ENCODE assay signal across 17 cellular contexts in genomic region chr9:129126789-129127618, GRCh38. TPM values are rescaled to one million over a fixed set of nuclear protein-coding genes. Genes with fewer than 3 reads are reported as not detected.
DNase-seq lines count a peak whose midpoint lies in the region; ATAC-seq, FAIRE-seq and TF ChIP-seq lines count a peak whose summit lies in the region.
"Had no signal": no experiment of that assay in that cellular context is flagged by ENCODE, and none has a peak within 500 bp of the region (broad histone marks: within the 10 kb centered on the region; RNA-seq: fewer than 3 reads in every experiment).

No MANE protein-coding gene starts in this region.

- no peak overlapping the region for H3K27ac Mint-ChIP-seq in Calu3 (ENCODE audit: unreplicated experiment)

- H3K4me3 Mint-ChIP-seq in Calu3 (ENCODE audit: low read depth, unreplicated experiment), result no peak overlapping the region

- no peak overlapping the region for H3K4me2 ChIP-seq in SK-N-SH
- H3K4me2 ChIP-seq in GM12878 (ENCODE audit: control insufficient read depth, insufficient read depth), result no peak overlapping the region

- no peaks in the 10 kb centered on the region for H4K20me1 ChIP-seq in SK-N-SH (ENCODE audit: insufficient read depth)
- H4K20me1 ChIP-seq in GM12878 (ENCODE audit: control insufficient read depth, insufficient read depth), result no peaks in the 10 kb centered on the region

- no peak for TF ChIP-seq CTCF in SK-N-SH (IDR thresholded peaks at IDR 0.05)
- no peak for TF ChIP-seq CTCF in GM12878 (IDR thresholded peaks at IDR 0.05 in 2 of 3, conservative IDR thresholded peaks at IDR 0.05 in 1 of 3; ENCODE audit: control insufficient read depth in 2 of 3, extremely low read depth in 1 of 3, insufficient read depth in 1 of 3, low read depth in 3 of 3, low read length in 3 of 3)
- TF ChIP-seq CTCF in GM13977 (IDR thresholded peaks at IDR 0.05; ENCODE audit: extremely low read depth, insufficient read depth, missing control alignments), result no peak
- no peak for TF ChIP-seq CTCF in Calu3 (IDR thresholded peaks at IDR 0.05; ENCODE audit: unreplicated experiment)

- H3K4me3 ChIP-seq in SK-N-SH (ENCODE audit: low read depth in 2 of 2, low read length in 1 of 2) (no peak overlapping the region), GM12878 (no peak overlapping the region)
- H3K4me3 ChIP-seq: skin epidermis, tibial artery had no signal

- H3K4me1 Mint-ChIP-seq in Calu3 (ENCODE audit: low read depth, unreplicated experiment), result no peaks in the 10 kb centered on the region

- peaks cover 5 to 31% of the 10 kb centered on the region in 2 experiments for H3K36me3 ChIP-seq in SK-N-SH (replicated peaks in 1 of 2; ENCODE audit: control insufficient read depth in 1 of 2, insufficient read depth in 2 of 2, low read length in 1 of 2)
- H3K36me3 ChIP-seq in GM12878 (ENCODE audit: control insufficient read depth in 2 of 2, insufficient read depth in 2 of 2, low read length in 1 of 2), result peaks cover 15 to 16% of the 10 kb centered on the region in 2 experiments

- no peak for TF ChIP-seq POLR2A in GM12878 (IDR thresholded peaks at IDR 0.05; ENCODE audit: low read depth, low read length)

- BruUV-seq in GM12878 (replicated peaks; lab: Mats Ljungman, UMichigan) (TSS peak; percentile 47), Calu3 (replicated peaks; lab: Mats Ljungman, UMichigan) (no TSS peak)

- H3K79me2 ChIP-seq in SK-N-SH (ENCODE audit: insufficient read depth) (peaks cover 23% of the 10 kb centered on the region), GM12878 (ENCODE audit: control insufficient read depth, insufficient read depth, low read length) (no peaks in the 10 kb centered on the region)

- TF ChIP-seq EP300 in SK-N-SH (IDR thresholded peaks at IDR 0.05; ENCODE audit: borderline replicate concordance in 1 of 2, low read depth in 1 of 2, low read length in 1 of 2) (no peak), GM12878 (IDR thresholded peaks at IDR 0.05; ENCODE audit: borderline replicate concordance in 1 of 2, control insufficient read depth in 1 of 2, low read depth in 2 of 2, low read length in 2 of 2) (no peak)

- H3K9ac ChIP-seq in SK-N-SH, result no peak overlapping the region
- no peak overlapping the region for H3K9ac ChIP-seq in GM12878 (ENCODE audit: control insufficient read depth, insufficient read depth, low read length)

- H3K9me3 Mint-ChIP-seq in Calu3 (ENCODE audit: low read depth, unreplicated experiment), result no peaks in the 10 kb centered on the region

- TF ChIP-seq RAD21 in SK-N-SH (IDR thresholded peaks at IDR 0.05; ENCODE audit: low read length) (no peak), GM12878 (IDR thresholded peaks at IDR 0.05; ENCODE audit: insufficient read depth, low read depth, low read length) (no peak)

- no peaks in the 10 kb centered on the region for H3K27me3 Mint-ChIP-seq in Calu3 (ENCODE audit: unreplicated experiment)

- ATAC-seq in SK-N-SH treated with all-trans-retinoic acid at 6 μM for 48 hours (no peak), GM12878 (no peak), HG03108 (IDR thresholded peaks at IDR 0.05; ENCODE audit: unreplicated experiment) (no peak)

- SMC1A ChIA-PET in GM12878 (lab: Charles Lee; ENCODE audit: uncharacterized antibody, unreplicated experiment), result interaction anchor here (1.4 to 2.2 kb wide), 3 partner anchors 12 to 15 kb away, joined by 4 to 7 read pairs (median 4); no protein-coding TSS in a partner anchor

- FAIRE-seq in GM12878 (lab: Jason Lieb, UNC), result no peak

- H3K27me3 ChIP-seq in SK-N-SH (ENCODE audit: insufficient read depth), result no peaks in the 10 kb centered on the region
- no peaks in the 10 kb centered on the region for H3K27me3 ChIP-seq in GM12878 (replicated peaks in 1 of 2; ENCODE audit: control insufficient read depth in 2 of 2, insufficient read depth in 2 of 2, low read length in 1 of 2)
- H3K27me3 ChIP-seq: tibial artery had no signal

- no peaks in the 10 kb centered on the region for H3K9me3 ChIP-seq in SK-N-SH
- H3K9me3 ChIP-seq in GM12878 (replicated peaks; ENCODE audit: control insufficient read depth, insufficient read depth, low read length), result no peaks in the 10 kb centered on the region
- H3K9me3 ChIP-seq: tibial artery had no signal

- H3K36me3 Mint-ChIP-seq in Calu3 (ENCODE audit: insufficient read depth, unreplicated experiment), result peaks cover 17% of the 10 kb centered on the region

- no peaks in the 10 kb centered on the region for H3K9me2 ChIP-seq in SK-N-SH

- CTCF ChIA-PET in SK-N-SH (lab: Yijun Ruan, JAX) (interaction anchor here (0.6 to 16.0 kb wide), 7 partner anchors 14 to 716 kb away, joined by 3 to 211 read pairs (median 3); no protein-coding TSS in a partner anchor), GM12878 (lab: Yijun Ruan, JAX) (interaction anchor here (1.0 to 11.5 kb wide), 2 partner anchors 15 to 497 kb away, joined by 3 to 175 read pairs; no protein-coding TSS in a partner anchor), Calu3 (lab: Charles Lee) (no interaction called here)

- in situ Hi-C loops in GM12878 (cut with MboI) (no loop called here), GM13977 (cut with MboI; ENCODE audit: low pct_unique_long_range_greater_than_20kb, low sequenced_read_pairs, unreplicated experiment) (loop anchor here (25.0 kb wide), 1 partner anchor 660 kb away; no protein-coding TSS in a partner anchor)

- RAD21 ChIA-PET in GM12878 (lab: Charles Lee; ENCODE audit: unreplicated experiment), result interaction anchor here (1.3 to 1.6 kb wide), 3 partner anchors 11 to 498 kb away, joined by 3 to 6 read pairs (median 4); no protein-coding TSS in a partner anchor

- peak; percentile 56 for DNase-seq in SK-N-SH
- no peak for DNase-seq in GM12878 (ENCODE audit: low read depth, low spot score)
- DNase-seq in iPS-NIHi7 (ENCODE audit: extremely low spot score), result peak; percentile 75
- DNase-seq in superior temporal gyrus (ENCODE audit: extremely low spot score), result peak; percentile 56
- DNase-seq in GM13977 (ENCODE audit: low spot score), result no peak
- no peak for DNase-seq in Calu3
- DNase-seq: ACHN; activated CD4-positive, CD25-positive, alpha-beta regulatory T cell; activated T-cell treated with anti-CD3 and anti-CD28 coated beads for 4 hours; amniotic stem cell; DND-41; NCI-H510A treated with DMSO at 0.1 percent for 48 hours; SIG-M5; tibial artery had no signal

- peaks cover 4% of the 10 kb centered on the region for H3F3A ChIP-seq in SK-N-SH (replicated peaks; ENCODE audit: insufficient read depth)

- H2AFZ ChIP-seq in SK-N-SH (ENCODE audit: low read depth), result no peak overlapping the region
- no peak overlapping the region for H2AFZ ChIP-seq in GM12878 (ENCODE audit: control insufficient read depth, low read depth, low read length)

- intact Hi-C loops in GM12878 (cut with micrococcal nuclease; ENCODE audit: unreplicated experiment), result no loop called here
- intact Hi-C loops in Calu3 (cut with micrococcal nuclease; ENCODE audit: unreplicated experiment), result no loop called here

- POLR2A ChIA-PET in SK-N-SH (lab: Yijun Ruan, JAX), result interaction anchor here (0.5 to 1.1 kb wide), 6 partner anchors 9 to 479 kb away, joined by 3 to 4 read pairs (median 3); partner anchors contain the start of gene IER5L
- POLR2A ChIA-PET in GM12878 (lab: Charles Lee), result interaction anchor here (0.9 kb wide), 1 partner anchor 477 kb away, joined by 3 read pairs; no protein-coding TSS in a partner anchor

- H3K4me1 ChIP-seq in SK-N-SH (ENCODE audit: control insufficient read depth in 1 of 2, insufficient read depth in 2 of 2, low read depth in 1 of 2, low read length in 1 of 2) (peaks cover 4 to 12% of the 10 kb centered on the region in 2 experiments; a peak in 3 of 4 replicates), GM12878 (ENCODE audit: control insufficient read depth, insufficient read depth, low read length) (peaks cover 3% of the 10 kb centered on the region; the same call in 1 of the 2 replicates)

- WGBS in SK-N-SH (ENCODE audit: low lambda C conversion rate), result 89% methylated on average over 10 of the region's 10 CpGs
- 75% methylated on average over 10 of the region's 10 CpGs for WGBS in GM12878 (ENCODE audit: insufficient coverage, insufficient replicate concordance, low lambda C conversion rate, missing lambda C conversion rate)

- H3K27ac ChIP-seq in SK-N-SH (ENCODE audit: low read depth in 2 of 2, low read length in 1 of 2), result peak overlapping the region in 1 of 2 experiments; percentile 71; a peak in 2 of 4 replicates
- no peak overlapping the region for H3K27ac ChIP-seq in GM12878 (ENCODE audit: control insufficient read depth, insufficient read depth)
- H3K27ac ChIP-seq: tibial artery had no signal

RNA-seq across cellular contexts. Expression of gene PTPA, which starts 15.8 kb away (rescaled TPM):
- polyA plus RNA-seq in SK-N-SH (2012; rRNA removed) (130 and 149 TPM in 2 replicates), GM12878 (2011; rRNA removed) (90.9 and 111 TPM in 2 replicates), GM12878 (2014; fragmentation: Illumina TruSeq; extraction: Trizol) (56.2 and 61.6 TPM in 2 replicates), GM12878 (2014; fragmentation: Nextera tagmentation; extraction: Ambion mirVana) (1 to 10 TPM; 1.6 to 3.2 TPM), GM12878 (2014; rRNA removed) (69.6 and 81.5 TPM in 2 replicates), GM12878 (2016; fragmentation: Nextera tagmentation; extraction: Ambion mirVana) (10 to 100 TPM; 48.3 to 54.0 TPM)
- 92.2 and 118 TPM in 2 replicates for polyA plus RNA-seq in SK-N-SH (2012; cell fraction: cytosol; rRNA removed)
- polyA plus RNA-seq in SK-N-SH (2012; cell fraction: nucleus; rRNA removed), result 127 and 164 TPM in 2 replicates
- total RNA-seq in GM12878 (2013; cell fraction: nucleolus; rRNA removed), result 38.9 and 47.5 TPM in 2 replicates
- total RNA-seq in GM12878 (2014; rRNA removed) (86.2 and 91.7 TPM in 2 replicates), GM12878 (2014; rRNA removed; fragmentation: Illumina TruSeq; extraction: Trizol) (42.9 and 45.6 TPM in 2 replicates), GM12878 (2021) (91.3 and 100 TPM in 2 replicates), Calu3 (2022) (76.2 and 83.3 TPM in 2 replicates)
- 22.8 TPM for polyA plus RNA-seq in GM12878 (2011; ENCODE audit: low read depth)
- polyA plus RNA-seq in GM12878 (2011; cell fraction: cytosol; rRNA removed), result 132 and 151 TPM in 2 replicates
- 121 and 122 TPM in 2 replicates for polyA plus RNA-seq in GM12878 (2011; cell fraction: nucleus; rRNA removed)
- polyA plus RNA-seq in GM12878 (2012), result 35.0 and 40.3 TPM in 2 replicates
- 86.4 and 110 TPM in 2 replicates for polyA minus RNA-seq in GM12878 (2011; rRNA and poly(A)+ RNA removed)
- polyA minus RNA-seq in GM12878 (2011; cell fraction: cytosol; rRNA and poly(A)+ RNA removed), result 42.0 and 43.0 TPM in 2 replicates
- polyA minus RNA-seq in GM12878 (2011; cell fraction: nucleus; rRNA and poly(A)+ RNA removed), result 38.0 and 50.2 TPM in 2 replicates

RNA-seq across cellular contexts. Expression of gene CRAT, which starts 16.4 kb away (rescaled TPM):
- 29.7 and 44.5 TPM in 2 replicates for polyA plus RNA-seq in SK-N-SH (2012; rRNA removed)
- polyA plus RNA-seq in SK-N-SH (2012; cell fraction: cytosol; rRNA removed), result 20.8 and 32.9 TPM in 2 replicates
- 59.3 and 67.2 TPM in 2 replicates for polyA plus RNA-seq in SK-N-SH (2012; cell fraction: nucleus; rRNA removed)
- 0.59 and 1.1 TPM in 2 replicates for total RNA-seq in GM12878 (2013; cell fraction: nucleolus; rRNA removed)
- 2.0 TPM in 2 replicates for total RNA-seq in GM12878 (2014; rRNA removed)
- total RNA-seq in GM12878 (2014; rRNA removed; fragmentation: Illumina TruSeq; extraction: Trizol), result 0.60 and 0.89 TPM in 2 replicates
- 2.9 and 3.4 TPM in 2 replicates for total RNA-seq in GM12878 (2021)
- 0.85 TPM for polyA plus RNA-seq in GM12878 (2011; ENCODE audit: low read depth)
- polyA plus RNA-seq in GM12878 (2011; rRNA removed), result 0.32 and 0.61 TPM in 2 replicates
- 1.1 and 1.6 TPM in 2 replicates for polyA plus RNA-seq in GM12878 (2011; cell fraction: cytosol; rRNA removed)
- 2.0 TPM in 2 replicates for polyA plus RNA-seq in GM12878 (2011; cell fraction: nucleus; rRNA removed)
- 2.0 and 3.2 TPM in 2 replicates for polyA plus RNA-seq in GM12878 (2012)
- 0.79 and 1.5 TPM in 2 replicates for polyA plus RNA-seq in GM12878 (2014; fragmentation: Illumina TruSeq; extraction: Trizol)
- under 1 TPM; 0.10 to 0.47 TPM for polyA plus RNA-seq in GM12878 (2014; fragmentation: Nextera tagmentation; extraction: Ambion mirVana)
- 2.0 and 2.7 TPM in 2 replicates for polyA plus RNA-seq in GM12878 (2014; rRNA removed)
- 1 to 10 TPM; 3.2 to 3.4 TPM for polyA plus RNA-seq in GM12878 (2016; fragmentation: Nextera tagmentation; extraction: Ambion mirVana)
- polyA minus RNA-seq in GM12878 (2011; rRNA and poly(A)+ RNA removed), result 1.0 and 1.5 TPM in 2 replicates
- polyA minus RNA-seq in GM12878 (2011; cell fraction: cytosol; rRNA and poly(A)+ RNA removed), result 0.52 and 3.1 TPM in 2 replicates
- polyA minus RNA-seq in GM12878 (2011; cell fraction: nucleus; rRNA and poly(A)+ RNA removed), result 0.48 and 1.1 TPM in 2 replicates
- 7.1 and 9.2 TPM in 2 replicates for total RNA-seq in Calu3 (2022)

RNA-seq across cellular contexts. Expression of gene DOLPP1, which starts 46.1 kb away (rescaled TPM):
- polyA plus RNA-seq in SK-N-SH (2012; rRNA removed), result 19.9 and 20.4 TPM in 2 replicates
- polyA plus RNA-seq in SK-N-SH (2012; cell fraction: cytosol; rRNA removed), result 11.7 and 17.0 TPM in 2 replicates
- 20.2 and 29.0 TPM in 2 replicates for polyA plus RNA-seq in SK-N-SH (2012; cell fraction: nucleus; rRNA removed)
- 6.4 and 8.2 TPM in 2 replicates for total RNA-seq in GM12878 (2013; cell fraction: nucleolus; rRNA removed)
- total RNA-seq in GM12878 (2014; rRNA removed), result 12.6 and 13.0 TPM in 2 replicates
- total RNA-seq in GM12878 (2014; rRNA removed; fragmentation: Illumina TruSeq; extraction: Trizol), result 8.6 and 10.0 TPM in 2 replicates
- 15.2 TPM in 2 replicates for total RNA-seq in GM12878 (2021)
- polyA plus RNA-seq in GM12878 (2011; ENCODE audit: low read depth), result 3.9 TPM
- 8.0 and 13.2 TPM in 2 replicates for polyA plus RNA-seq in GM12878 (2011; rRNA removed)
- 17.8 and 22.8 TPM in 2 replicates for polyA plus RNA-seq in GM12878 (2011; cell fraction: cytosol; rRNA removed)
- 22.8 and 28.4 TPM in 2 replicates for polyA plus RNA-seq in GM12878 (2011; cell fraction: nucleus; rRNA removed)
- polyA plus RNA-seq in GM12878 (2012), result 5.7 and 6.6 TPM in 2 replicates
- 6.6 and 13.6 TPM in 2 replicates for polyA plus RNA-seq in GM12878 (2014; fragmentation: Illumina TruSeq; extraction: Trizol)
- polyA plus RNA-seq in GM12878 (2014; fragmentation: Nextera tagmentation; extraction: Ambion mirVana), result 1 to 10 TPM in 1 of 2 experiments, under 1 TPM in 1; 0.76 to 3.5 TPM
- polyA plus RNA-seq in GM12878 (2014; rRNA removed), result 17.4 and 19.9 TPM in 2 replicates
- polyA plus RNA-seq in GM12878 (2016; fragmentation: Nextera tagmentation; extraction: Ambion mirVana), result 10 to 100 TPM; 18.9 to 19.2 TPM
- 9.2 and 14.9 TPM in 2 replicates for polyA minus RNA-seq in GM12878 (2011; rRNA and poly(A)+ RNA removed)
- polyA minus RNA-seq in GM12878 (2011; cell fraction: cytosol; rRNA and poly(A)+ RNA removed), result 5.1 and 5.5 TPM in 2 replicates
- polyA minus RNA-seq in GM12878 (2011; cell fraction: nucleus; rRNA and poly(A)+ RNA removed), result 4.4 and 7.9 TPM in 2 replicates
- 14.4 and 16.1 TPM in 2 replicates for total RNA-seq in Calu3 (2022)

RNA-seq across cellular contexts. Expression of gene IER5L, which starts 51.1 kb away (rescaled TPM):
- polyA plus RNA-seq in SK-N-SH (2012; rRNA removed), result 8.9 and 16.2 TPM in 2 replicates
- polyA plus RNA-seq in SK-N-SH (2012; cell fraction: cytosol; rRNA removed), result 6.6 and 9.6 TPM in 2 replicates
- polyA plus RNA-seq in SK-N-SH (2012; cell fraction: nucleus; rRNA removed), result 22.0 and 25.7 TPM in 2 replicates
- 1.3 and 1.4 TPM in 2 replicates for total RNA-seq in GM12878 (2013; cell fraction: nucleolus; rRNA removed)
- total RNA-seq in GM12878 (2014; rRNA removed), result 1.4 and 1.7 TPM in 2 replicates
- 0.09 and 0.14 TPM in 2 replicates for total RNA-seq in GM12878 (2014; rRNA removed; fragmentation: Illumina TruSeq; extraction: Trizol)
- 1.2 TPM in 2 replicates for total RNA-seq in GM12878 (2021)
- polyA plus RNA-seq in GM12878 (2011; ENCODE audit: low read depth), result not detected
- 0.35 and 0.52 TPM in 2 replicates for polyA plus RNA-seq in GM12878 (2011; rRNA removed)
- 0.49 and 0.57 TPM in 2 replicates for polyA plus RNA-seq in GM12878 (2011; cell fraction: cytosol; rRNA removed)
- 1.2 and 1.7 TPM in 2 replicates for polyA plus RNA-seq in GM12878 (2011; cell fraction: nucleus; rRNA removed)
- polyA plus RNA-seq in GM12878 (2012), result 0.22 and 0.31 TPM in 2 replicates
- 0.04 TPM in 1 of 2 replicates, not detected in the other for polyA plus RNA-seq in GM12878 (2014; fragmentation: Illumina TruSeq; extraction: Trizol)
- polyA plus RNA-seq in GM12878 (2014; fragmentation: Nextera tagmentation; extraction: Ambion mirVana), result under 1 TPM; 0.08 to 0.13 TPM
- polyA plus RNA-seq in GM12878 (2014; rRNA removed), result 0.67 and 1.2 TPM in 2 replicates
- under 1 TPM; 0.13 to 0.20 TPM for polyA plus RNA-seq in GM12878 (2016; fragmentation: Nextera tagmentation; extraction: Ambion mirVana)
- 0.15 and 0.36 TPM in 2 replicates for polyA minus RNA-seq in GM12878 (2011; rRNA and poly(A)+ RNA removed)
- polyA minus RNA-seq in GM12878 (2011; cell fraction: cytosol; rRNA and poly(A)+ RNA removed), result 0.83 and 0.94 TPM in 2 replicates
- polyA minus RNA-seq in GM12878 (2011; cell fraction: nucleus; rRNA and poly(A)+ RNA removed), result 2.7 and 4.0 TPM in 2 replicates
- total RNA-seq in Calu3 (2022), result 53.1 and 60.3 TPM in 2 replicates

Comparison
In these comparisons a context has a peak if more than half of its experiments do, and no peak if none do; other contexts are left out.
1. DNase-seq: peak in SK-N-SH (single experiment), iPS-NIHi7 (single experiment) and superior temporal gyrus (single experiment); none in GM12878 (single experiment), GM13977 (single experiment) and Calu3 (single experiment).
2. Of the 26 proteins assayed by ChIP-seq in both GM12878 and SK-N-SH: peak only in GM12878: none; only in SK-N-SH: MXI1; in both: none; in neither: 25.